ENCODE assay signal across 21 cellular contexts in genomic region chr1:194155962-194156361, GRCh38.
"Had no signal": no experiment of that assay in that cellular context is flagged by ENCODE, and none has a peak within 500 bp of the region (broad histone marks: within the 10 kb centered on the region; RNA-seq: fewer than 3 reads in every experiment).

No MANE protein-coding gene starts in this region.

- H3K9ac ChIP-seq: SK-N-SH had no signal

- ATAC-seq: Panc1, PC-3, T-helper 17 cell had no signal

- H3K27ac ChIP-seq: RWPE1 had no signal

- H3K9me3 ChIP-seq: SK-N-SH had no signal

- H3K9me2 ChIP-seq: SK-N-SH had no signal

- DNase-seq: KBM-7, MV-4-11, NCI-H1048, NCI-H1105, NCI-H1436 treated with DMSO at 0.1 percent for 48 hours, NCI-H1694, NCI-H187 treated with DMSO at 0.1 percent for 48 hours, NCI-H2029 treated with DMSO at 0.1 percent for 48 hours, NCI-H2107, NCI-H2171 treated with DMSO at 0.1 percent for 48 hours, NCI-H446, NCI-H510A treated with DMSO at 0.1 percent for 48 hours, NCI-H526, NCI-H774, PC-3, SHP77, SK-N-SH, T-helper 1 cell, T-helper 17 cell had no signal

- H3K4me2 ChIP-seq: SK-N-SH had no signal
